In the genomic region with DNA sequence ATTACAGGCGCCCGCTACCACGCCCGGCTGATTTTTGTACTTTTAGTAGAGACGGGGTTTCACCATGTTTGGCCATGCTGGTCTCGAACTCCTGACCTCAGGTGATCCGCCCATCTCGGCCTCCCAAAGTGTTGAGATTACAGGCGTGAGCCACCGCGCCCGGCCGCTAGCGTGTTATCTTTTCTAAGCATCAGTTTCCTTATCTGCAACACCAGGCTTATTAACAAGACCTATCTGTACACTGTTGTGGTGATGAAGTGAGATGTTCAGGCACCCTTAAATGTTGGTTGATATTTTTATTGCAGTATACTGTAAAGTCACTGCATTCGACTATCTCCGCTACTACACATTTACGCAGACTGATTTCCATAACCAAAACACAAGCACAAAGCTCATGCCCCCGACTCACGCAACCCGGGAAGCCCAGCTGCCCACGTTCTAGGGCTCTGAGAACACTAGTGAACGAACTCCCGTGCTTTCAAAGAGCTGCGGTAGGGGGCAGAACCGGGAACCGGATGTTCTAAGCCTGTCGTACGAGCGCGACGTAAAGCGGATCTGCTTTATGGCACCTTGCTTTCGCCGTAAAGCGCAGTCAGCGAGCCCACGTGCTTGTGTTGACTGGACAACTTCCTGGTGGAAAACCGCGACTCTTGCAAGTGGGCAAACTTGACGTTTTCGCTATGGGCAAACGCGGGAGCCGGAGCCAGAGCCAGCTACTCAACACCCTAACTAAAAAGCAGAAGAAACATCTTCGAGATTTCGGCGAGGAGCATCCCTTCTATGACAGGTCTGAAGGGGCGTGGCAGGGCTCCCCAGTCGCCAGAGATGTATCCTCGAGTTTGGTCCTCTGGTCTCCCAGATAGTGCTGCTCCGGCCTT, we compare ENCODE assay signal across 8 cellular contexts. TPM values are rescaled to one million over a fixed set of nuclear protein-coding genes. Genes with fewer than 3 reads are reported as not detected.
DNase-seq lines count a peak whose midpoint lies in the region; ATAC-seq, FAIRE-seq and TF ChIP-seq lines count a peak whose summit lies in the region.

A gene with protein sequence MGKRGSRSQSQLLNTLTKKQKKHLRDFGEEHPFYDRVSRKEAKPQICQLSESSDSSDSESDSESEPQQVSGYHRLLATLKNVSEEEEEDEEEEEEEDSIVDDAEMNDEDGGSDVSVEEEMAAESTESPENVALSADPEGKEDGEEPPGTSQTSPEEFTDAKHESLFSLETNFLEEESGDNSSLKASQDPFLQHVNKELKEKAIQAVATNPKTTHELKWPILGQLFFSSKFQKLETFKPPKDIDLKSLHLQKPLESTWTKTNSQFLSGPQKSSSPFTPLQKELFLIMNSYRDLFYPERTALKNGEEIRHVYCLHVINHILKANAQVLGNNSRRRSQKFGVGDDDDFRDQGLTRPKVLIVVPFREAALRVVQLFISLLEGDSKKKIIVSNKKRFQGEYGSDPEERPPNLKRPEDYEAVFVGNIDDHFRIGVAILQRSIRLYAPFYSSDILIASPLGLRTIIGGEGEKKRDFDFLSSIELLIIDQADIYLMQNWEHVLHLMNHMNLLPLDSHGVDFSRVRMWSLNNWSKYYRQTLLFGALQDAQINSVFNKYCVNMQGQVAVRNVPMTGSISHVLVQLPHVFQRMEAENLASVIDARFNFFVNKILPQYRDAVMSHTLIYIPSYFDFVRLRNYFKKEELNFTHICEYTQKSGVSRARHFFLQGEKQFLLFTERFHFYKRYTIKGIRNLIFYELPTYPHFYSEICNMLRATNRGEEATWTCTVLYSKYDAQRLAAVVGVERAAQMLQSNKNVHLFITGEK (plus strand): TSS at position 589 of the 878 bp plus-strand sequence. CDS start 92 bp downstream, at position 681.

- ATAC-seq in HG02840 (IDR thresholded peaks at IDR 0.05; ENCODE audit: low FRiP score, unreplicated experiment) (peak; percentile 90), heart right ventricle (peak; percentile 87 to 95 (median 92)), upper lobe of right lung (peak; percentile 99)

- H3K9me3 ChIP-seq in adipocyte (ENCODE audit: control insufficient read depth, low read length) (no peaks in the 10 kb centered on the region), heart right ventricle (no peaks in the 10 kb centered on the region), upper lobe of right lung (no peaks in the 10 kb centered on the region)

- intact Hi-C loops in heart right ventricle (cut with DNase I) = loop anchor here in 7 of 10 donors (2.0 to 10.0 kb wide), 5 partner anchors 40 to 253 kb away; partner anchors contain the start of gene C1orf74 (in 3 of the 7)
- intact Hi-C loops in posterior cingulate gyrus (cut with DNase I) = loop anchor here (2.0 kb wide), 1 partner anchor 43 kb away; the partner anchor contains the start of gene C1orf74
- intact Hi-C loops in upper lobe of right lung (cut with DNase I) = no loop called here

- peak; percentile 56 to 86 (median 73) for TF ChIP-seq CTCF in heart right ventricle (IDR thresholded peaks at IDR 0.05)
- TF ChIP-seq CTCF in upper lobe of right lung (IDR thresholded peaks at IDR 0.05) = peak; percentile 67

- peak within 1 kb of the TSS in 9 of 10 donors; percentile 57 to 90 (median 75) for H3K27ac ChIP-seq in heart right ventricle
- peak within 1 kb of the TSS; percentile 77 for H3K27ac ChIP-seq in upper lobe of right lung

- H3K4me1 ChIP-seq in adipocyte (ENCODE audit: control insufficient read depth, insufficient read depth, low read length) (peaks cover 47% of the 10 kb centered on the region), heart right ventricle (peaks cover 0 to 35% (median 20%) of the 10 kb centered on the region in 9 donors), upper lobe of right lung (peaks cover 6% of the 10 kb centered on the region)

- H3K9ac ChIP-seq in adipocyte (ENCODE audit: low read length) = peak within 1 kb of the TSS; percentile 94

- H3K36me3 ChIP-seq in adipocyte (ENCODE audit: control insufficient read depth, insufficient read depth, low read length, severe bottlenecking) (peaks cover 19% of the 10 kb centered on the region), heart right ventricle (peaks cover 0 to 33% (median 14%) of the 10 kb centered on the region in 9 donors), upper lobe of right lung (peaks cover 20% of the 10 kb centered on the region)

- H3K27me3 ChIP-seq in adipocyte (replicated peaks; ENCODE audit: control insufficient read depth, insufficient read depth, low read length) = no peaks in the 10 kb centered on the region
- no peaks in the 10 kb centered on the region for H3K27me3 ChIP-seq in heart right ventricle
- no peaks in the 10 kb centered on the region for H3K27me3 ChIP-seq in upper lobe of right lung

- 0 out of 2 replicates have a peak, but pooled peaks have one; percentile 20 for TF ChIP-seq POLR2A in GM12891 (IDR thresholded peaks at IDR 0.05; ENCODE audit: low read depth, low read length)

- DNase-seq in GM12891 (ENCODE audit: insufficient read length, low spot score) (peak; percentile 50), NCI-H1436 (lab: John Stamatoyannopoulos, UW) (peak; percentile 97), T follicular helper cell (ENCODE audit: low read depth) (peak; percentile 87), adipocyte (ENCODE audit: low read depth) (peak; percentile 97), heart right ventricle (peak; percentile 90 to 95), posterior cingulate gyrus (peak; percentile 80 to 98 (median 89)), upper lobe of right lung (peak; percentile 94)

- 18 to 19% methylated on average over 51 of the region's 51 CpGs for WGBS in heart right ventricle, 2 donors

- peak; percentile 100 for FAIRE-seq in GM12891 (lab: Jason Lieb, UNC)

- H3K4me3 ChIP-seq in adipocyte (ENCODE audit: low read length) (peak within 1 kb of the TSS; percentile 98), heart right ventricle (peak within 1 kb of the TSS; percentile 67 to 94 (median 72)), upper lobe of right lung (peak within 1 kb of the TSS; percentile 91)

TF ChIP-seq in GM12891, 5 proteins besides CTCF, POLR2A, EP300 and RAD21:
- TF ChIP-seq POU2F2 (IDR thresholded peaks at IDR 0.05; ENCODE audit: low read depth, low read length) (no peak), POLR2AphosphoS5 (IDR thresholded peaks at IDR 0.05; ENCODE audit: low read depth, low read length) (no peak), SPI1 (IDR thresholded peaks at IDR 0.05; ENCODE audit: low read depth, low read length) (peak; percentile 33; the same call in 1 of the 2 replicates), TAF1 (IDR thresholded peaks at IDR 0.05; ENCODE audit: low read depth, low read length) (peak; percentile 57; the same call in 1 of the 2 replicates), PAX5 (IDR thresholded peaks at IDR 0.05; ENCODE audit: insufficient read depth, low read length, severe bottlenecking) (no peak)
TF ChIP-seq in GM12891: peak in this region for 2.

RNA-seq across cellular contexts. Expression of the gene that starts here (rescaled TPM):
- polyA plus RNA-seq in GM12891 (2012; ENCODE audit: low read depth, missing spikeins) = 2.5 TPM
- 1 to 10 TPM; 2.3 to 4.2 (median 3.4) TPM for total RNA-seq in heart right ventricle
- polyA plus RNA-seq in heart right ventricle = 1 to 10 TPM in 1 of 2 donors, under 1 TPM in 1; 0.73 to 1.5 TPM
- total RNA-seq in upper lobe of right lung = 7.1 TPM

Comparison
In these comparisons a context has a peak if more than half of its experiments do, and no peak if none do; other contexts are left out.
1. Peak in every context shown above with its lines: DNase-seq, ATAC-seq, H3K4me3 ChIP-seq and H3K27ac ChIP-seq.